ENCODE assay signal across 20 cellular contexts in the genomic region with DNA sequence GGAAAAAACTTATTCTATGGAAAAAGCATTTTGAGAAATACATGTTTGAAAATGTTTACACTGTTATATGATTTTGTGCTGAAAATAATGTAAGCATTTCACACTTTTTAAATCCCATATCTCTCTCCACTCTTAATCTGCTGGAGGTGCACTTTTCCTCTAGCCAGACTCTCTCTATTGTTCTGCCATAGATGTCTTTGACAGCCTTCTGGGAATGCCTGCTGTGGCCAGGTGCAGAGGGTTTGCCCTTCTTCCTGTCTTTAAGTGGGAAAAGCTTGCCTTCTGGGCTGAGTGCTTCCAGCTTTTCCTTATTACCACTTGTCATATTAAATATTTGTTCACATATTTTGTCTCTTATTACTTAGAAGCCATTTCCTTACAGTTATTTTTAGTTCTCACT.
DNase-seq lines count a peak whose midpoint lies in the region; ATAC-seq, FAIRE-seq and TF ChIP-seq lines count a peak whose summit lies in the region.
"Had no signal": no experiment of that assay in that cellular context is flagged by ENCODE, and none has a peak within 500 bp of the region (broad histone marks: within the 10 kb centered on the region; RNA-seq: fewer than 3 reads in every experiment).

No MANE protein-coding gene starts in this region.

- peaks cover 5% of the 10 kb centered on the region for H3K27me3 Mint-ChIP-seq in neural progenitor cell (ENCODE audit: insufficient read depth, low read depth)

- no peak overlapping the region for H2BK120ac ChIP-seq in H1 (replicated peaks; ENCODE audit: low read depth, low read length)

- CTCF ChIA-PET in H1 (lab: Charles Lee; ENCODE audit: partially characterized antibody), result interaction anchor here (0.6 to 5.4 kb wide), 6 partner anchors 11 to 351 kb away, joined by 3 to 32 read pairs (median 4); partner anchors contain the start of gene PPM1H

- peaks cover 16% of the 10 kb centered on the region for H3K4me1 Mint-ChIP-seq in neural progenitor cell

- H2BK20ac ChIP-seq in H1 (ENCODE audit: low read length), result no peak overlapping the region

- no peak overlapping the region for H3K56ac ChIP-seq in H1 (replicated peaks; ENCODE audit: insufficient read length, low read depth, low read length)

- DNase-seq in NCI-H2107 treated with DMSO at 0.1 percent for 48 hours (lab: John Stamatoyannopoulos, UW; ENCODE audit: unreplicated experiment) (peak; percentile 15), NCI-H2107 (lab: John Stamatoyannopoulos, UW) (no peak), NCI-H2029 treated with DMSO at 0.1 percent for 48 hours (lab: John Stamatoyannopoulos, UW) (peak; percentile 65), H1 (ENCODE audit: low read depth in 1 of 2, low spot score in 2 of 2) (peak in 1 of 2 experiments; percentile 15), neural progenitor cell (ENCODE audit: low spot score) (peak; percentile 47), caudate nucleus (lab: John Stamatoyannopoulos, UW) (no peak), posterior vena cava (ENCODE audit: low spot score) (no peak)
- DNase-seq: DMS79 treated with DMSO at 0.1 percent for 48 hours, GOT3, NCI-H1436 treated with DMSO at 0.1 percent for 48 hours, NCI-H526 treated with DMSO at 0.1 percent for 48 hours, Peyer's patch, Right ventricle myocardium superior had no signal

- no peaks in the 10 kb centered on the region; a peak in 1 of 7 replicates for H3K27me3 ChIP-seq in H1 (replicated peaks in 1 of 4; ENCODE audit: control insufficient read depth in 3 of 4, extremely low read depth in 1 of 4, insufficient read depth in 3 of 4, low read length in 3 of 4)
- H3K27me3 ChIP-seq in neural progenitor cell, result no peaks in the 10 kb centered on the region
- H3K27me3 ChIP-seq: Peyer's patch had no signal

- no peak for ATAC-seq in GM18520 (IDR thresholded peaks at IDR 0.05; ENCODE audit: unreplicated experiment)
- ATAC-seq: SK-N-SH treated with all-trans-retinoic acid at 6 μM for 48 hours had no signal

- H3K23me2 ChIP-seq in H1 (ENCODE audit: low read depth, low read length), result no peaks in the 10 kb centered on the region

- H4K8ac ChIP-seq in H1 (ENCODE audit: extremely low read depth, insufficient read depth, low read length), result no peak overlapping the region

- H3K4me2 ChIP-seq in H1 (ENCODE audit: insufficient read depth in 1 of 2, low read depth in 2 of 2, low read length in 2 of 2) (no peak overlapping the region), neural progenitor cell (no peak overlapping the region)

- H3K79me2 ChIP-seq in H1 (ENCODE audit: control insufficient read depth in 1 of 2, insufficient read depth in 2 of 2, low read length in 2 of 2) (no peaks in the 10 kb centered on the region), neural progenitor cell (ENCODE audit: low read depth) (no peaks in the 10 kb centered on the region)

- H3K27ac ChIP-seq in H1 (ENCODE audit: low read depth, low read length) (no peak overlapping the region), neural progenitor cell (no peak overlapping the region), caudate nucleus (ENCODE audit: low read depth, low read length) (no peak overlapping the region)
- H3K27ac ChIP-seq: C4-2B, Peyer's patch had no signal

- H2AK5ac ChIP-seq in H1 (ENCODE audit: low read depth, low read length), result no peak overlapping the region

- H3K23ac ChIP-seq in H1 (ENCODE audit: insufficient read length), result no peak overlapping the region

- TF ChIP-seq CTCF in H1 (IDR thresholded peaks at IDR 0.05; ENCODE audit: control extremely low read depth in 1 of 3, insufficient read depth in 1 of 3, low read depth in 1 of 3, low read length in 3 of 3) (peak in 2 of 3 experiments; percentile 14 to 37; a peak in 1 of 4 replicates), neural progenitor cell (IDR thresholded peaks at IDR 0.05) (no peak)

- H3K4me3 ChIP-seq in H1 (ENCODE audit: extremely low read depth in 1 of 4, insufficient read depth in 2 of 4, low read depth in 3 of 4, low read length in 4 of 4) (no peak overlapping the region), neural progenitor cell (no peak overlapping the region)
- H3K4me3 ChIP-seq: Peyer's patch had no signal

- H3K14ac ChIP-seq in H1 (ENCODE audit: insufficient read length), result no peak overlapping the region

- H3K9me3 ChIP-seq in H1 (ENCODE audit: insufficient read depth in 2 of 2, low read depth in 1 of 2, low read length in 1 of 2), result no peaks in the 10 kb centered on the region
- H3K9me3 ChIP-seq in neural progenitor cell (ENCODE audit: low read depth), result no peaks in the 10 kb centered on the region
- H3K9me3 ChIP-seq: Peyer's patch had no signal

- H3K9me3 Mint-ChIP-seq in neural progenitor cell, result peaks cover 6% of the 10 kb centered on the region
- H3K9me3 Mint-ChIP-seq: T-helper 1 cell treated with Interleukin-12 subunit alpha and Interleukin-12 subunit beta and Interleukin-4 antibody, amounts not matched to agents 30 μg/mL and 1 μg/mL, for 36 hours had no signal

- POLR2A ChIA-PET in H1 (lab: Charles Lee; ENCODE audit: partially characterized antibody), result interaction anchor here (0.9 to 1.5 kb wide), 2 partner anchors 60 to 392 kb away, joined by 3 read pairs; partner anchors contain the start of gene PPM1H

- H3K27ac Mint-ChIP-seq in neural progenitor cell, result no peak overlapping the region
- H3K27ac Mint-ChIP-seq: IgD-negative memory B cell; T-helper 1 cell treated with Interleukin-12 subunit alpha and Interleukin-12 subunit beta and Interleukin-4 antibody, amounts not matched to agents 30 μg/mL and 1 μg/mL, for 36 hours had no signal

- H3K4me3 Mint-ChIP-seq in neural progenitor cell, result no peak overlapping the region
- H3K4me3 Mint-ChIP-seq: IgD-negative memory B cell; T-helper 1 cell treated with Interleukin-12 subunit alpha and Interleukin-12 subunit beta and Interleukin-4 antibody, amounts not matched to agents 30 μg/mL and 1 μg/mL, for 36 hours had no signal

- H4K91ac ChIP-seq in H1 (replicated peaks; ENCODE audit: insufficient read length, low read length), result no peak overlapping the region

- H3K18ac ChIP-seq in H1 (ENCODE audit: extremely low read depth, low read length), result no peak overlapping the region

- no peak overlapping the region for H3K4ac ChIP-seq in H1 (replicated peaks; ENCODE audit: insufficient read length, low read depth, low read length)

- H3K36me3 ChIP-seq in H1 (ENCODE audit: control insufficient read depth in 2 of 4, insufficient read depth in 4 of 4, low read length in 3 of 4) (no peaks in the 10 kb centered on the region), neural progenitor cell (no peaks in the 10 kb centered on the region)
- H3K36me3 ChIP-seq: Peyer's patch had no signal

- H4K20me1 ChIP-seq in H1 (replicated peaks in 1 of 2; ENCODE audit: control insufficient read depth in 1 of 2, insufficient read depth in 2 of 2, low read length in 2 of 2), result no peaks in the 10 kb centered on the region
- H4K20me1 ChIP-seq in neural progenitor cell (ENCODE audit: low read depth), result no peaks in the 10 kb centered on the region

- H2BK15ac ChIP-seq in H1 (ENCODE audit: low read length), result no peak overlapping the region

- H3K79me1 ChIP-seq in H1 (ENCODE audit: low read depth, low read length), result no peaks in the 10 kb centered on the region

- H3K9ac ChIP-seq in H1 (replicated peaks in 1 of 4; ENCODE audit: extremely low read depth in 1 of 4, low read depth in 3 of 4, low read length in 3 of 4) (no peak overlapping the region), neural progenitor cell (no peak overlapping the region)

- H3K4me1 ChIP-seq in H1 (replicated peaks in 1 of 4; ENCODE audit: control insufficient read depth in 3 of 4, insufficient read depth in 4 of 4, low read length in 3 of 4) (peaks cover 0 to 5% (median 0%) of the 10 kb centered on the region in 4 experiments; a peak in 1 of 7 replicates), neural progenitor cell (peaks cover 14% of the 10 kb centered on the region)
- H3K4me1 ChIP-seq: Peyer's patch had no signal

- H3F3A ChIP-seq in neural progenitor cell (ENCODE audit: low read depth), result no peaks in the 10 kb centered on the region

- no peak overlapping the region for H2BK12ac ChIP-seq in H1 (ENCODE audit: low read depth, low read length)

- H4K5ac ChIP-seq in H1 (ENCODE audit: insufficient read length, low read depth, low read length), result no peak overlapping the region

- peak; percentile 69 for FAIRE-seq in H1 (lab: Jason Lieb, UNC)
- FAIRE-seq: A204.1, GM12892 had no signal

- TF ChIP-seq RAD21 in H1 (IDR thresholded peaks at IDR 0.05 in 1 of 2, conservative IDR thresholded peaks at IDR 0.05 in 1 of 2; ENCODE audit: low read depth in 2 of 2, low read length in 2 of 2), result peak; percentile 36 to 55; a peak in 3 of 4 replicates

- H3K36me3 Mint-ChIP-seq in neural progenitor cell, result peaks cover 3% of the 10 kb centered on the region

- intact Hi-C loops in posterior vena cava (cut with DNase I), result loop anchor here in 1 of 2 donors (2.0 kb wide), 1 partner anchor 64 kb away; no protein-coding TSS in a partner anchor

- H2AFZ ChIP-seq in H1 (ENCODE audit: low read length), result no peak overlapping the region
- no peak overlapping the region for H2AFZ ChIP-seq in neural progenitor cell (replicated peaks)

- no peak for TF ChIP-seq POLR2A in H1 (IDR thresholded peaks at IDR 0.05; ENCODE audit: control extremely low read depth in 1 of 2, low read depth in 2 of 2, low read length in 2 of 2)

- no peak for TF ChIP-seq EP300 in H1 (IDR thresholded peaks at IDR 0.05; ENCODE audit: borderline replicate concordance in 1 of 2, low read depth in 2 of 2, low read length in 2 of 2)

- no peak overlapping the region for H2BK5ac ChIP-seq in H1 (ENCODE audit: low read depth, low read length)

TF ChIP-seq in H1, 55 proteins besides CTCF, POLR2A, EP300 and RAD21:
- 0 out of 2 replicates have a peak, but pooled peaks have one; percentile 18 for TF ChIP-seq YY1 (IDR thresholded peaks at IDR 0.05; ENCODE audit: low read depth, low read length)
- peak; percentile 97 for TF ChIP-seq TCF12 (IDR thresholded peaks at IDR 0.05; ENCODE audit: low read depth, low read length)
- no peak for TF ChIP-seq GTF2F1 (IDR thresholded peaks at IDR 0.05; ENCODE audit: borderline replicate concordance, low read depth, low read length)
- no peak for TF ChIP-seq ASH2L (IDR thresholded peaks at IDR 0.05; ENCODE audit: low read length)
- TF ChIP-seq KDM1A (IDR thresholded peaks at IDR 0.05; ENCODE audit: borderline replicate concordance, low read length), result no peak
- no peak for TF ChIP-seq BCL11A (IDR thresholded peaks at IDR 0.05; ENCODE audit: low read depth in 2 of 2, low read length in 2 of 2)
TF ChIP-seq in H1: peak in this region for 2.

Comparison
In these comparisons a context has a peak if more than half of its experiments do, and no peak if none do; other contexts are left out.
1. DNase-seq: peak in NCI-H2107 treated with DMSO at 0.1 percent for 48 hours (single experiment), NCI-H2029 treated with DMSO at 0.1 percent for 48 hours (single experiment) and neural progenitor cell (single experiment); none in NCI-H2107 (single experiment), caudate nucleus (0 of 61) and posterior vena cava (single experiment).